30 cellular contexts compared by ENCODE assay signal in genomic region chr22:40320687-40321086, GRCh38. TPM values are rescaled to one million over a fixed set of nuclear protein-coding genes. Genes with fewer than 3 reads are reported as not detected.
A peak's percentile ranks its signal among the peaks of the same experiment; 100 is the strongest.
DNase-seq lines count a peak whose midpoint lies in the region; ATAC-seq and TF ChIP-seq lines count a peak whose summit lies in the region.
"Had no signal": no experiment of that assay in that cellular context is flagged by ENCODE, and none has a peak within 500 bp of the region (broad histone marks: within the 10 kb centered on the region; RNA-seq: fewer than 3 reads in every experiment).

No MANE protein-coding gene starts in this region.

- peaks cover 30% of the 10 kb centered on the region for H3K4me1 Mint-ChIP-seq in T-helper 2 cell treated with Interferon-gamma antibody and Interleukin-4, amounts not matched to agents 5 μg/mL and 100 μg/mL, for 36 hours (ENCODE audit: low read depth)
- H3K4me1 Mint-ChIP-seq in CD4-positive, alpha-beta memory T cell = peaks cover 40 to 73% (median 56%) of the 10 kb centered on the region in 4 donors
- H3K4me1 Mint-ChIP-seq in activated CD8-positive, alpha-beta T cell treated with anti-CD3 and anti-CD28 coated beads for 36 hours (ENCODE audit: low read depth) = peaks cover 55% of the 10 kb centered on the region
- H3K4me1 Mint-ChIP-seq in brain = no peaks in the 10 kb centered on the region

- CTCF ChIA-PET in CD4-positive, alpha-beta memory T cell (lab: Charles Lee; ENCODE audit: partially characterized antibody) = no interaction called here
- CTCF ChIA-PET in activated CD8-positive, alpha-beta T cell treated with anti-CD3 and anti-CD28 coated beads for 36 hours (lab: Charles Lee) = interaction anchor here (1.4 kb wide), 2 partner anchors 10 to 27 kb away, joined by 3 to 4 read pairs; no protein-coding TSS in a partner anchor

- intact Hi-C loops in CD4-positive, alpha-beta memory T cell (cut with micrococcal nuclease) = no loop called here
- intact Hi-C loops in activated CD8-positive, alpha-beta T cell treated with anti-CD3 and anti-CD28 coated beads for 36 hours (cut with micrococcal nuclease) = no loop called here

- H3K27me3 ChIP-seq in CD4-positive, alpha-beta memory T cell (ENCODE audit: insufficient read depth, low read length) = no peaks in the 10 kb centered on the region
- H3K27me3 ChIP-seq: BLaER1 treated with 17β-estradiol and CSF1 and Interleukin-3, amounts not matched to agents 10 nM and 100 nM; SJSA1 had no signal

- DNase-seq in T-helper 2 cell treated with Interferon-gamma antibody and Interleukin-4, amounts not matched to agents 5 μg/mL and 100 μg/mL, for 36 hours (ENCODE audit: low spot score) = no peak
- no peak for DNase-seq in T-helper 2 cell
- no peak for DNase-seq in CD4-positive, alpha-beta memory T cell
- no peak for DNase-seq in activated CD8-positive, alpha-beta T cell treated with anti-CD3 and anti-CD28 coated beads for 36 hours
- DNase-seq in NCI-H69 (lab: John Stamatoyannopoulos, UW) = no peak
- no peak for DNase-seq in NCI-H446 treated with DMSO at 0.1 percent for 48 hours (lab: John Stamatoyannopoulos, UW)
- DNase-seq: activated CD4-positive, alpha-beta T cell treated with anti-CD3 and anti-CD28 coated beads, Interleukin-2, amount 50 U/mL, for 4 hours; aorta; Calu3; effector CD8-positive, alpha-beta T cell; GOT3; hippocampal formation; left cardiac atrium; NCI-H1048; NCI-H1694 treated with DMSO at 0.1 percent for 48 hours; NCI-H2171; NCI-H510A; OCI-M1; stimulated activated CD4-positive, alpha-beta T cell treated with anti-CD3 and anti-CD28 coated beads, Interleukin-4, amount 100 ng/mL, for 24 hours had no signal

- no peaks in the 10 kb centered on the region for H3K9me3 ChIP-seq in CD4-positive, alpha-beta memory T cell (ENCODE audit: control insufficient read depth in 1 of 2, low read length in 2 of 2)
- H3K9me3 ChIP-seq: BLaER1 treated with 17β-estradiol and CSF1 and Interleukin-3, amounts not matched to agents 10 nM and 100 nM; SJSA1 had no signal

- H3K4me3 Mint-ChIP-seq in T-helper 2 cell treated with Interferon-gamma antibody and Interleukin-4, amounts not matched to agents 5 μg/mL and 100 μg/mL, for 36 hours = no peak overlapping the region
- no peak overlapping the region for H3K4me3 Mint-ChIP-seq in CD4-positive, alpha-beta memory T cell
- H3K4me3 Mint-ChIP-seq in activated CD8-positive, alpha-beta T cell treated with anti-CD3 and anti-CD28 coated beads for 36 hours = no peak overlapping the region
- no peak overlapping the region for H3K4me3 Mint-ChIP-seq in brain
- H3K4me3 Mint-ChIP-seq: natural killer cell treated with Interleukin-12 subunit alpha and Interleukin-12 subunit beta and Interleukin-15 and Interleukin-18, amount 100 ng/mL, for 72 hours; WTC11 had no signal

- H3K4me1 ChIP-seq in CD4-positive, alpha-beta memory T cell (ENCODE audit: insufficient read depth, low read length) = peaks cover 48% of the 10 kb centered on the region

- H3K36me3 Mint-ChIP-seq in T-helper 2 cell treated with Interferon-gamma antibody and Interleukin-4, amounts not matched to agents 5 μg/mL and 100 μg/mL, for 36 hours (ENCODE audit: low read depth) = peaks cover 61% of the 10 kb centered on the region
- H3K36me3 Mint-ChIP-seq in CD4-positive, alpha-beta memory T cell = peaks cover 52 to 71% of the 10 kb centered on the region in 2 donors
- peaks cover 50% of the 10 kb centered on the region for H3K36me3 Mint-ChIP-seq in activated CD8-positive, alpha-beta T cell treated with anti-CD3 and anti-CD28 coated beads for 36 hours (ENCODE audit: low read depth)
- H3K36me3 Mint-ChIP-seq in brain = peaks cover 85% of the 10 kb centered on the region

- no peak for TF ChIP-seq CTCF in activated CD8-positive, alpha-beta T cell treated with anti-CD3 and anti-CD28 coated beads for 36 hours (IDR thresholded peaks at IDR 0.05)
- no peak for TF ChIP-seq CTCF in brain (conservative IDR thresholded peaks at IDR 0.05)

- no peak for ATAC-seq in activated CD8-positive, alpha-beta T cell treated with anti-CD3 and anti-CD28 coated beads for 36 hours
- no peak for ATAC-seq in HG02852 (IDR thresholded peaks at IDR 0.05; ENCODE audit: unreplicated experiment)
- ATAC-seq: left cardiac atrium; natural killer cell treated with Interleukin-12 subunit alpha and Interleukin-12 subunit beta and Interleukin-15 and Interleukin-18, amount 100 ng/mL, for 72 hours; WTC11 had no signal

- no peak overlapping the region for H3K27ac ChIP-seq in CD4-positive, alpha-beta memory T cell (ENCODE audit: low read depth, low read length)
- H3K27ac ChIP-seq: 22Rv1; BLaER1 treated with 17β-estradiol and CSF1 and Interleukin-3, amounts not matched to agents 10 nM and 100 nM; coronary artery; epithelial cell of prostate; RWPE1; SJSA1 had no signal

- H3K27ac Mint-ChIP-seq in T-helper 2 cell treated with Interferon-gamma antibody and Interleukin-4, amounts not matched to agents 5 μg/mL and 100 μg/mL, for 36 hours = peak overlapping the region; percentile 35
- H3K27ac Mint-ChIP-seq in CD4-positive, alpha-beta memory T cell = peak overlapping the region; percentile 37 to 95 (median 71)
- H3K27ac Mint-ChIP-seq in activated CD8-positive, alpha-beta T cell treated with anti-CD3 and anti-CD28 coated beads for 36 hours = peak overlapping the region; percentile 70
- peak overlapping the region in 3 of 5 experiments; percentile 23 to 85 (median 43) for H3K27ac Mint-ChIP-seq in brain
- H3K27ac Mint-ChIP-seq: WTC11 had no signal

- H3K4me3 ChIP-seq in CD4-positive, alpha-beta memory T cell (ENCODE audit: low read length in 2 of 2) = no peak overlapping the region
- H3K4me3 ChIP-seq: BLaER1 treated with 17β-estradiol and CSF1 and Interleukin-3, amounts not matched to agents 10 nM and 100 nM; coronary artery; lung; SJSA1 had no signal

- POLR2A ChIA-PET in CD4-positive, alpha-beta memory T cell (lab: Charles Lee; ENCODE audit: partially characterized antibody) = interaction anchor here (8.4 kb wide), 1 partner anchor 26 kb away, joined by 144 read pairs; the partner anchor contains the start of gene ADSL
- POLR2A ChIA-PET in activated CD8-positive, alpha-beta T cell treated with anti-CD3 and anti-CD28 coated beads for 36 hours (lab: Charles Lee) = interaction anchor here (0.6 kb wide), 1 partner anchor 979 kb away, joined by 3 read pairs; no protein-coding TSS in a partner anchor

- no peaks in the 10 kb centered on the region for H3K9me3 Mint-ChIP-seq in T-helper 2 cell treated with Interferon-gamma antibody and Interleukin-4, amounts not matched to agents 5 μg/mL and 100 μg/mL, for 36 hours
- peaks cover 0 to 4% (median 0%) of the 10 kb centered on the region in 8 donors for H3K9me3 Mint-ChIP-seq in CD4-positive, alpha-beta memory T cell
- H3K9me3 Mint-ChIP-seq in activated CD8-positive, alpha-beta T cell treated with anti-CD3 and anti-CD28 coated beads for 36 hours = no peaks in the 10 kb centered on the region
- H3K9me3 Mint-ChIP-seq in brain = no peaks in the 10 kb centered on the region
- H3K9me3 Mint-ChIP-seq: natural killer cell treated with Interleukin-12 subunit alpha and Interleukin-12 subunit beta and Interleukin-15 and Interleukin-18, amount 100 ng/mL, for 72 hours had no signal

- H3K27me3 Mint-ChIP-seq in T-helper 2 cell treated with Interferon-gamma antibody and Interleukin-4, amounts not matched to agents 5 μg/mL and 100 μg/mL, for 36 hours (ENCODE audit: low read depth) = no peaks in the 10 kb centered on the region
- H3K27me3 Mint-ChIP-seq in CD4-positive, alpha-beta memory T cell = no peaks in the 10 kb centered on the region
- H3K27me3 Mint-ChIP-seq in activated CD8-positive, alpha-beta T cell treated with anti-CD3 and anti-CD28 coated beads for 36 hours = no peaks in the 10 kb centered on the region
- H3K27me3 Mint-ChIP-seq in brain = no peaks in the 10 kb centered on the region
- H3K27me3 Mint-ChIP-seq: natural killer cell treated with Interleukin-12 subunit alpha and Interleukin-12 subunit beta and Interleukin-15 and Interleukin-18, amount 100 ng/mL, for 72 hours had no signal

- H3K36me3 ChIP-seq in CD4-positive, alpha-beta memory T cell (ENCODE audit: insufficient read depth, low read length) = peaks cover 46% of the 10 kb centered on the region

RNA-seq across cellular contexts. Expression of gene ADSL, which starts 25.6 kb away (rescaled TPM):
- 10 to 100 TPM; 63.3 to 81.1 TPM for total RNA-seq in CD4-positive, alpha-beta memory T cell
- 100 to 1,000 TPM; 138 to 199 TPM for polyA plus RNA-seq in CD4-positive, alpha-beta memory T cell
- total RNA-seq in activated CD8-positive, alpha-beta T cell treated with anti-CD3 and anti-CD28 coated beads for 36 hours = 100 to 1,000 TPM; 160 to 169 TPM
- polyA plus RNA-seq in brain (ENCODE audit: insufficient read depth, low read depth, low replicate concordance) = 60.6 TPM

RNA-seq across cellular contexts. Expression of gene SGSM3, which starts 49.7 kb away (rescaled TPM):
- total RNA-seq in CD4-positive, alpha-beta memory T cell = 10 to 100 TPM; 87.5 to 90.0 TPM
- 10 to 100 TPM; 30.5 to 58.2 TPM for polyA plus RNA-seq in CD4-positive, alpha-beta memory T cell
- 10 to 100 TPM; 60.2 to 64.3 TPM for total RNA-seq in activated CD8-positive, alpha-beta T cell treated with anti-CD3 and anti-CD28 coated beads for 36 hours
- polyA plus RNA-seq in brain (ENCODE audit: insufficient read depth, low read depth, low replicate concordance) = 52.9 TPM
